ENCODE assay signal across 1 cellular context in the genomic region with DNA sequence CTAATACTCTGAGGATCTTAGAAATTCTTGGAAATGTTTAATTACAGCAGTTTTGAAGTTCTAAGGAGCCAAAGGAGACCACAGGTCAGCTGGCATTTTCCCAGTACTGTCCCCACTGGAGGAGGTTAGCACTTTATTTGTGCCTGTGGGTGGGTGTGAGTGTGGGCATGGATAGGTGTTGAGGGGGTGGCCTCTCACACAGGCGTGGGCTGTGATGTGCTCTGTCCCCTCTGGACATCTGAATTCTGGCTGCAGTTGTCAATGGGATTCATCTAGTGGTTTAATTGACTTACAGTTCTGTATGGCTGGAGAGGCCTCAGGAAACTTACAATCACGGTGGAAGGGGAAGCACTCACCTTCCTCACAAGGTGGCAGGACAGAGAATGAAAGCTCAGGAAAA.
TF ChIP-seq lines count a peak whose summit lies in the region.

No MANE protein-coding gene starts in this region.

TF ChIP-seq in GM23338, 12 proteins besides CTCF, POLR2A, EP300 and RAD21 (continued from another document):
- TF ChIP-seq, protein P1, sequence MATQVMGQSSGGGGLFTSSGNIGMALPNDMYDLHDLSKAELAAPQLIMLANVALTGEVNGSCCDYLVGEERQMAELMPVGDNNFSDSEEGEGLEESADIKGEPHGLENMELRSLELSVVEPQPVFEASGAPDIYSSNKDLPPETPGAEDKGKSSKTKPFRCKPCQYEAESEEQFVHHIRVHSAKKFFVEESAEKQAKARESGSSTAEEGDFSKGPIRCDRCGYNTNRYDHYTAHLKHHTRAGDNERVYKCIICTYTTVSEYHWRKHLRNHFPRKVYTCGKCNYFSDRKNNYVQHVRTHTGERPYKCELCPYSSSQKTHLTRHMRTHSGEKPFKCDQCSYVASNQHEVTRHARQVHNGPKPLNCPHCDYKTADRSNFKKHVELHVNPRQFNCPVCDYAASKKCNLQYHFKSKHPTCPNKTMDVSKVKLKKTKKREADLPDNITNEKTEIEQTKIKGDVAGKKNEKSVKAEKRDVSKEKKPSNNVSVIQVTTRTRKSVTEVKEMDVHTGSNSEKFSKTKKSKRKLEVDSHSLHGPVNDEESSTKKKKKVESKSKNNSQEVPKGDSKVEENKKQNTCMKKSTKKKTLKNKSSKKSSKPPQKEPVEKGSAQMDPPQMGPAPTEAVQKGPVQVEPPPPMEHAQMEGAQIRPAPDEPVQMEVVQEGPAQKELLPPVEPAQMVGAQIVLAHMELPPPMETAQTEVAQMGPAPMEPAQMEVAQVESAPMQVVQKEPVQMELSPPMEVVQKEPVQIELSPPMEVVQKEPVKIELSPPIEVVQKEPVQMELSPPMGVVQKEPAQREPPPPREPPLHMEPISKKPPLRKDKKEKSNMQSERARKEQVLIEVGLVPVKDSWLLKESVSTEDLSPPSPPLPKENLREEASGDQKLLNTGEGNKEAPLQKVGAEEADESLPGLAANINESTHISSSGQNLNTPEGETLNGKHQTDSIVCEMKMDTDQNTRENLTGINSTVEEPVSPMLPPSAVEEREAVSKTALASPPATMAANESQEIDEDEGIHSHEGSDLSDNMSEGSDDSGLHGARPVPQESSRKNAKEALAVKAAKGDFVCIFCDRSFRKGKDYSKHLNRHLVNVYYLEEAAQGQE (IDR thresholded peaks at IDR 0.05; ENCODE audit: unreplicated experiment), result no peak
- TF ChIP-seq, protein P2, sequence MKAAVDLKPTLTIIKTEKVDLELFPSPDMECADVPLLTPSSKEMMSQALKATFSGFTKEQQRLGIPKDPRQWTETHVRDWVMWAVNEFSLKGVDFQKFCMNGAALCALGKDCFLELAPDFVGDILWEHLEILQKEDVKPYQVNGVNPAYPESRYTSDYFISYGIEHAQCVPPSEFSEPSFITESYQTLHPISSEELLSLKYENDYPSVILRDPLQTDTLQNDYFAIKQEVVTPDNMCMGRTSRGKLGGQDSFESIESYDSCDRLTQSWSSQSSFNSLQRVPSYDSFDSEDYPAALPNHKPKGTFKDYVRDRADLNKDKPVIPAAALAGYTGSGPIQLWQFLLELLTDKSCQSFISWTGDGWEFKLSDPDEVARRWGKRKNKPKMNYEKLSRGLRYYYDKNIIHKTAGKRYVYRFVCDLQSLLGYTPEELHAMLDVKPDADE (IDR thresholded peaks at IDR 0.05), result no peak
- TF ChIP-seq ZNF331 (CRISPR knock-in tag; IDR thresholded peaks at IDR 0.05; ENCODE audit: low read depth) (no peak), POLR2AphosphoS5 (IDR thresholded peaks at IDR 0.05; ENCODE audit: low read depth) (no peak), ZNF114 (CRISPR knock-in tag; IDR thresholded peaks at IDR 0.05) (no peak), CREB1 (CRISPR knock-in tag; IDR thresholded peaks at IDR 0.05; ENCODE audit: low read depth) (no peak)
- TF ChIP-seq, protein P3, sequence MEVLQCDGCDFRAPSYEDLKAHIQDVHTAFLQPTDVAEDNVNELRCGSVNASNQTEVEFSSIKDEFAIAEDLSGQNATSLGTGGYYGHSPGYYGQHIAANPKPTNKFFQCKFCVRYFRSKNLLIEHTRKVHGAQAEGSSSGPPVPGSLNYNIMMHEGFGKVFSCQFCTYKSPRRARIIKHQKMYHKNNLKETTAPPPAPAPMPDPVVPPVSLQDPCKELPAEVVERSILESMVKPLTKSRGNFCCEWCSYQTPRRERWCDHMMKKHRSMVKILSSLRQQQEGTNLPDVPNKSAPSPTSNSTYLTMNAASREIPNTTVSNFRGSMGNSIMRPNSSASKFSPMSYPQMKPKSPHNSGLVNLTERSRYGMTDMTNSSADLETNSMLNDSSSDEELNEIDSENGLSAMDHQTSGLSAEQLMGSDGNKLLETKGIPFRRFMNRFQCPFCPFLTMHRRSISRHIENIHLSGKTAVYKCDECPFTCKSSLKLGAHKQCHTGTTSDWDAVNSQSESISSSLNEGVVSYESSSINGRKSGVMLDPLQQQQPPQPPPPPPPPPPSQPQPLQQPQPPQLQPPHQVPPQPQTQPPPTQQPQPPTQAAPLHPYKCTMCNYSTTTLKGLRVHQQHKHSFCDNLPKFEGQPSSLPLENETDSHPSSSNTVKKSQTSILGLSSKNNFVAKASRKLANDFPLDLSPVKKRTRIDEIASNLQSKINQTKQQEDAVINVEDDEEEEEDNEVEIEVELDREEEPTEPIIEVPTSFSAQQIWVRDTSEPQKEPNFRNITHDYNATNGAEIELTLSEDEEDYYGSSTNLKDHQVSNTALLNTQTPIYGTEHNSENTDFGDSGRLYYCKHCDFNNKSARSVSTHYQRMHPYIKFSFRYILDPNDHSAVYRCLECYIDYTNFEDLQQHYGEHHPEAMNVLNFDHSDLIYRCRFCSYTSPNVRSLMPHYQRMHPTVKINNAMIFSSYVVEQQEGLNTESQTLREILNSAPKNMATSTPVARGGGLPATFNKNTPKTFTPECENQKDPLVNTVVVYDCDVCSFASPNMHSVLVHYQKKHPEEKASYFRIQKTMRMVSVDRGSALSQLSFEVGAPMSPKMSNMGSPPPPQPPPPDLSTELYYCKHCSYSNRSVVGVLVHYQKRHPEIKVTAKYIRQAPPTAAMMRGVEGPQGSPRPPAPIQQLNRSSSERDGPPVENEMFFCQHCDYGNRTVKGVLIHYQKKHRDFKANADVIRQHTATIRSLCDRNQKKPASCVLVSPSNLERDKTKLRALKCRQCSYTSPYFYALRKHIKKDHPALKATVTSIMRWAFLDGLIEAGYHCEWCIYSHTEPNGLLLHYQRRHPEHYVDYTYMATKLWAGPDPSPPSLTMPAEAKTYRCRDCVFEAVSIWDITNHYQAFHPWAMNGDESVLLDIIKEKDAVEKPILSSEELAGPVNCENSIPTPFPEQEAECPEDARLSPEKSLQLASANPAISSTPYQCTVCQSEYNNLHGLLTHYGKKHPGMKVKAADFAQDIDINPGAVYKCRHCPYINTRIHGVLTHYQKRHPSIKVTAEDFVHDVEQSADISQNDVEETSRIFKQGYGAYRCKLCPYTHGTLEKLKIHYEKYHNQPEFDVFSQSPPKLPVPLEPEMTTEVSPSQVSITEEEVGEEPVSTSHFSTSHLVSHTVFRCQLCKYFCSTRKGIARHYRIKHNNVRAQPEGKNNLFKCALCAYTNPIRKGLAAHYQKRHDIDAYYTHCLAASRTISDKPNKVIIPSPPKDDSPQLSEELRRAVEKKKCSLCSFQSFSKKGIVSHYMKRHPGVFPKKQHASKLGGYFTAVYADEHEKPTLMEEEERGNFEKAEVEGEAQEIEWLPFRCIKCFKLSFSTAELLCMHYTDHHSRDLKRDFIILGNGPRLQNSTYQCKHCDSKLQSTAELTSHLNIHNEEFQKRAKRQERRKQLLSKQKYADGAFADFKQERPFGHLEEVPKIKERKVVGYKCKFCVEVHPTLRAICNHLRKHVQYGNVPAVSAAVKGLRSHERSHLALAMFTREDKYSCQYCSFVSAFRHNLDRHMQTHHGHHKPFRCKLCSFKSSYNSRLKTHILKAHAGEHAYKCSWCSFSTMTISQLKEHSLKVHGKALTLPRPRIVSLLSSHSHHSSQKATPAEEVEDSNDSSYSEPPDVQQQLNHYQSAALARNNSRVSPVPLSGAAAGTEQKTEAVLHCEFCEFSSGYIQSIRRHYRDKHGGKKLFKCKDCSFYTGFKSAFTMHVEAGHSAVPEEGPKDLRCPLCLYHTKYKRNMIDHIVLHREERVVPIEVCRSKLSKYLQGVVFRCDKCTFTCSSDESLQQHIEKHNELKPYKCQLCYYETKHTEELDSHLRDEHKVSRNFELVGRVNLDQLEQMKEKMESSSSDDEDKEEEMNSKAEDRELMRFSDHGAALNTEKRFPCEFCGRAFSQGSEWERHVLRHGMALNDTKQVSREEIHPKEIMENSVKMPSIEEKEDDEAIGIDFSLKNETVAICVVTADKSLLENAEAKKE (CRISPR knock-in tag; IDR thresholded peaks at IDR 0.05), result no peak
